Comparison of ENCODE assay signal across 19 cellular contexts in genomic region chr5:126014691-126015090, GRCh38.
A peak's percentile ranks its signal among the peaks of the same experiment; 100 is the strongest.
DNase-seq lines count a peak whose midpoint lies in the region; TF ChIP-seq lines count a peak whose summit lies in the region.
"Had no signal": no experiment of that assay in that cellular context is flagged by ENCODE, and none has a peak within 500 bp of the region (broad histone marks: within the 10 kb centered on the region; RNA-seq: fewer than 3 reads in every experiment).

No MANE protein-coding gene starts in this region.

- dilution Hi-C loops in mammary epithelial cell (cut with HindIII; ENCODE audit: low sequenced_read_pairs), result no loop called here

- H3K18ac ChIP-seq in mesenchymal stem cell (ENCODE audit: low read depth in 1 of 2, low read length in 2 of 2), result no peak overlapping the region

- H3F3A ChIP-seq in MM.1S (ENCODE audit: insufficient read depth, low read length), result 0 out of 2 replicates have a peak, but pooled peaks cover 3% of the 10 kb centered on the region

- H3K14ac ChIP-seq in mesenchymal stem cell (ENCODE audit: low read length in 2 of 2), result no peak overlapping the region

- no peak overlapping the region for H4K91ac ChIP-seq in mesenchymal stem cell (ENCODE audit: low read length)

- intact Hi-C loops in mammary epithelial cell (cut with micrococcal nuclease), result no loop called here
- intact Hi-C loops in OCI-LY7 (cut with micrococcal nuclease; ENCODE audit: unreplicated experiment), result no loop called here

- H3K23ac ChIP-seq in mesenchymal stem cell (ENCODE audit: low read length in 2 of 2), result no peak overlapping the region

- no peak overlapping the region for H2AFZ ChIP-seq in MM.1S (ENCODE audit: low read length)
- H2AFZ ChIP-seq in mammary epithelial cell (ENCODE audit: low read depth, low read length), result no peak overlapping the region
- H2AFZ ChIP-seq in mesenchymal stem cell (ENCODE audit: low read depth, low read length), result no peak overlapping the region
- no peak overlapping the region for H2AFZ ChIP-seq in OCI-LY7 (ENCODE audit: low read length)

- H3K9me3 ChIP-seq in MM.1S (replicated peaks; ENCODE audit: insufficient read depth, low read length) (no peaks in the 10 kb centered on the region), mammary epithelial cell (replicated peaks; ENCODE audit: insufficient read depth, low read length) (no peaks in the 10 kb centered on the region), mesenchymal stem cell (ENCODE audit: control insufficient read depth, low read length) (no peaks in the 10 kb centered on the region), tibial nerve (no peaks in the 10 kb centered on the region), OCI-LY7 (ENCODE audit: low read length) (no peaks in the 10 kb centered on the region)
- H3K9me3 ChIP-seq: stomach, transverse colon had no signal

- H3K4me1 ChIP-seq in MM.1S (ENCODE audit: low read length), result peaks cover 11% of the 10 kb centered on the region
- H3K4me1 ChIP-seq in mammary epithelial cell (ENCODE audit: insufficient read depth, low read length), result peaks cover 15% of the 10 kb centered on the region
- no peaks in the 10 kb centered on the region for H3K4me1 ChIP-seq in mesenchymal stem cell (ENCODE audit: control insufficient read depth, insufficient read depth, low read depth, low read length)
- H3K4me1 ChIP-seq in tibial nerve, result peaks cover 0 to 29% (median 9%) of the 10 kb centered on the region in 4 donors
- no peaks in the 10 kb centered on the region for H3K4me1 ChIP-seq in OCI-LY7 (ENCODE audit: insufficient read depth, low read length, poor library complexity, severe bottlenecking)

- no peak for TF ChIP-seq CTCF in MM.1S (IDR thresholded peaks at IDR 0.05; ENCODE audit: low read length)
- TF ChIP-seq CTCF in mammary epithelial cell (conservative IDR thresholded peaks at IDR 0.05 in 1 of 2, IDR thresholded peaks at IDR 0.05 in 1 of 2; ENCODE audit: extremely low read depth in 1 of 2, insufficient read depth in 1 of 2, low read depth in 1 of 2, low read length in 2 of 2), result no peak
- no peak for TF ChIP-seq CTCF in tibial nerve (IDR thresholded peaks at IDR 0.05)
- TF ChIP-seq CTCF in OCI-LY7 (conservative IDR thresholded peaks at IDR 0.05; ENCODE audit: low read length), result no peak

- POLR2A ChIA-PET in OCI-LY7 (lab: Charles Lee), result no interaction called here

- H2BK12ac ChIP-seq in mesenchymal stem cell (ENCODE audit: low read length in 2 of 2), result no peak overlapping the region

- H3K4me2 ChIP-seq in MM.1S (ENCODE audit: low read depth, low read length) (peak overlapping the region; percentile 25; the same call in 1 of the 2 replicates), mammary epithelial cell (ENCODE audit: insufficient read depth, low read depth, low read length) (no peak overlapping the region), mesenchymal stem cell (ENCODE audit: low read length, poor library complexity, severe bottlenecking) (no peak overlapping the region), OCI-LY7 (ENCODE audit: low read length) (no peak overlapping the region)

- H3K9me2 ChIP-seq in MM.1S (replicated peaks; ENCODE audit: insufficient read depth, low read length) (no peaks in the 10 kb centered on the region), OCI-LY7 (ENCODE audit: insufficient read depth, low read length) (no peaks in the 10 kb centered on the region)

- H3K27ac ChIP-seq in MM.1S (ENCODE audit: low read length), result no peak overlapping the region
- H3K27ac ChIP-seq in mammary epithelial cell (ENCODE audit: insufficient read depth, low read depth, low read length), result peak overlapping the region; percentile 32
- no peak overlapping the region for H3K27ac ChIP-seq in mesenchymal stem cell (ENCODE audit: low read length, poor library complexity, severe bottlenecking)
- H3K27ac ChIP-seq in tibial nerve, result peak overlapping the region in 1 of 4 donors; percentile 58
- no peak overlapping the region for H3K27ac ChIP-seq in OCI-LY7 (ENCODE audit: low read depth, low read length, poor library complexity, severe bottlenecking)
- H3K27ac ChIP-seq: stomach, transverse colon had no signal

- BruUV-seq in mammary epithelial cell (replicated peaks; lab: Mats Ljungman, UMichigan) (no TSS peak), OCI-LY7 (replicated peaks; lab: Mats Ljungman, UMichigan) (no TSS peak)

- H2BK5ac ChIP-seq in mesenchymal stem cell (ENCODE audit: low read depth, low read length, poor library complexity, severe bottlenecking), result no peak overlapping the region

- 100% methylated on average over 1 of the region's 1 CpG for WGBS in mammary epithelial cell (ENCODE audit: low coverage, missing lambda C conversion rate)
- no CpG with 5 or more reads among the region's 1 CpG for WGBS in mesenchymal stem cell
- WGBS in tibial nerve, 2 donors, result 37 to 41% methylated on average over 1 of the region's 1 CpG

- H3K79me2 ChIP-seq in MM.1S (ENCODE audit: low read length), result no peaks in the 10 kb centered on the region
- no peaks in the 10 kb centered on the region for H3K79me2 ChIP-seq in mammary epithelial cell (ENCODE audit: insufficient read depth, low read length)
- H3K79me2 ChIP-seq in OCI-LY7 (ENCODE audit: insufficient read depth, low read depth, low read length), result no peaks in the 10 kb centered on the region

- DNase-seq in MM.1S, result no peak
- no peak for DNase-seq in mammary epithelial cell
- no peak for DNase-seq in mesenchymal stem cell
- DNase-seq in retina, result peak; percentile 22
- DNase-seq in NOMO-1 treated with DMSO at 0.1 percent for 48 hours (lab: John Stamatoyannopoulos, UW; ENCODE audit: unreplicated experiment), result no peak
- no peak for DNase-seq in tibial nerve (ENCODE audit: low spot score in 2 of 2)
- no peak for DNase-seq in OCI-LY7 (ENCODE audit: low spot score)
- DNase-seq: activated CD8-positive, alpha-beta T cell treated with anti-CD3 and anti-CD28 coated beads for 36 hours; activated effector memory CD4-positive, alpha-beta T cell treated with anti-CD3 and anti-CD28 coated beads, Interleukin-2, amount 50 U/mL, for 16 hours; amniotic stem cell; CD4-positive, CD25-positive, alpha-beta regulatory T cell; DMS 273 treated with DMSO at 0.1 percent for 48 hours; kidney; NCI-H1105 treated with DMSO at 0.1 percent for 48 hours; NCI-H345; posterior cingulate gyrus; SIG-M5; stomach; transverse colon had no signal

- H3K4ac ChIP-seq in mesenchymal stem cell (ENCODE audit: low read depth in 1 of 2, low read length in 2 of 2), result no peak overlapping the region

- TF ChIP-seq POLR2A in tibial nerve (IDR thresholded peaks at IDR 0.05), result no peak

- H3K36me3 ChIP-seq in MM.1S (replicated peaks; ENCODE audit: insufficient read depth, low read length) (no peaks in the 10 kb centered on the region), mammary epithelial cell (ENCODE audit: insufficient read depth, low read length) (no peaks in the 10 kb centered on the region), mesenchymal stem cell (ENCODE audit: control insufficient read depth in 1 of 2, insufficient read depth in 2 of 2, low read depth in 1 of 2, low read length in 2 of 2) (no peaks in the 10 kb centered on the region), tibial nerve (no peaks in the 10 kb centered on the region), OCI-LY7 (ENCODE audit: insufficient read depth, low read length) (no peaks in the 10 kb centered on the region)
- H3K36me3 ChIP-seq: stomach, transverse colon had no signal

- H3K79me1 ChIP-seq in mesenchymal stem cell (replicated peaks; ENCODE audit: low read length, poor library complexity, severe bottlenecking), result no peaks in the 10 kb centered on the region

- no peak overlapping the region for H3K9ac ChIP-seq in MM.1S (ENCODE audit: low read length)
- H3K9ac ChIP-seq in mammary epithelial cell (ENCODE audit: insufficient read depth, low read length), result no peak overlapping the region
- H3K9ac ChIP-seq in mesenchymal stem cell (ENCODE audit: low read length), result peak overlapping the region; percentile 48

- no peak overlapping the region for H4K8ac ChIP-seq in mesenchymal stem cell (ENCODE audit: low read length)

- H4K20me1 ChIP-seq in MM.1S (ENCODE audit: insufficient read depth, low read length) (no peaks in the 10 kb centered on the region), mammary epithelial cell (ENCODE audit: insufficient read depth, low read length) (no peaks in the 10 kb centered on the region), OCI-LY7 (ENCODE audit: insufficient read depth, low read length) (no peaks in the 10 kb centered on the region)

- in situ Hi-C loops in mammary epithelial cell (cut with MboI; ENCODE audit: low sequenced_read_pairs in 2 of 2), result no loop called here

- no peak overlapping the region for H2BK15ac ChIP-seq in mesenchymal stem cell (ENCODE audit: low read depth, poor library complexity, severe bottlenecking)

- TF ChIP-seq EP300 in tibial nerve (IDR thresholded peaks at IDR 0.05), result no peak

- H3K4me3 ChIP-seq in MM.1S (ENCODE audit: low read length), result no peak overlapping the region
- H3K4me3 ChIP-seq in mammary epithelial cell (replicated peaks in 1 of 3; ENCODE audit: insufficient read depth in 1 of 3, low read depth in 2 of 3, low read length in 3 of 3), result no peak overlapping the region
- H3K4me3 ChIP-seq in mesenchymal stem cell (ENCODE audit: insufficient read depth in 1 of 2, low read depth in 1 of 2, low read length in 2 of 2), result no peak overlapping the region
- no peak overlapping the region for H3K4me3 ChIP-seq in tibial nerve
- H3K4me3 ChIP-seq in OCI-LY7 (ENCODE audit: low read depth, low read length, poor library complexity, severe bottlenecking), result no peak overlapping the region
- H3K4me3 ChIP-seq: stomach, transverse colon had no signal

- no peak overlapping the region for H2BK120ac ChIP-seq in mesenchymal stem cell (ENCODE audit: low read depth, low read length)

- H3K27me3 ChIP-seq in MM.1S (replicated peaks; ENCODE audit: insufficient read depth, low read length) (no peaks in the 10 kb centered on the region), mammary epithelial cell (ENCODE audit: insufficient read depth, low read length) (no peaks in the 10 kb centered on the region), mesenchymal stem cell (ENCODE audit: control insufficient read depth in 1 of 2, insufficient read depth in 1 of 2, low read length in 2 of 2) (no peaks in the 10 kb centered on the region), tibial nerve (no peaks in the 10 kb centered on the region)
- H3K27me3 ChIP-seq: stomach, transverse colon had no signal

- H2AK5ac ChIP-seq in mesenchymal stem cell (ENCODE audit: low read length, severe bottlenecking), result no peak overlapping the region

- CTCF ChIA-PET in mammary epithelial cell (lab: Charles Lee; ENCODE audit: low non-redundant PET) (no interaction called here), OCI-LY7 (lab: Charles Lee; ENCODE audit: unreplicated experiment) (no interaction called here)
